In genomic region chr19:1168877-1169791, GRCh38 we compare ENCODE assay signal across 9 cellular contexts. TPM values are rescaled to one million over a fixed set of nuclear protein-coding genes. Genes with fewer than 3 reads are reported as not detected.
DNase-seq lines count a peak whose midpoint lies in the region; ATAC-seq lines count a peak whose summit lies in the region.
"Had no signal": no experiment of that assay in that cellular context is flagged by ENCODE, and none has a peak within 500 bp of the region (broad histone marks: within the 10 kb centered on the region; RNA-seq: fewer than 3 reads in every experiment).

No MANE protein-coding gene starts in this region.

- in situ Hi-C loops in SK-MEL-5 (cut with HindIII; ENCODE audit: low pct_unique_long_range_greater_than_20kb, low sequenced_read_pairs): no loop called here

- H3K27me3 ChIP-seq in rectal smooth muscle tissue (ENCODE audit: control insufficient read depth, insufficient read depth, low read length): no peaks in the 10 kb centered on the region

- H3K9ac ChIP-seq in rectal smooth muscle tissue (ENCODE audit: low read length): no peak overlapping the region

- peak overlapping the region; percentile 81 for H3K27ac ChIP-seq in rectal smooth muscle tissue (ENCODE audit: low read depth, low read length)

- peak overlapping the region; percentile 52 for H3K4me3 ChIP-seq in rectal smooth muscle tissue (ENCODE audit: low read length)

- H3K4me1 ChIP-seq in rectal smooth muscle tissue (ENCODE audit: control insufficient read depth, insufficient read depth, low read length): peaks cover 33% of the 10 kb centered on the region

- DNase-seq in Daoy (ENCODE audit: low read depth): peak; percentile 93
- DNase-seq in SK-MEL-5 (ENCODE audit: low read depth, low spot score): peak; percentile 85
- peak; percentile 35 for DNase-seq in fibroblast of the conjunctiva (ENCODE audit: low read depth)
- DNase-seq in stimulated activated naive CD4-positive, alpha-beta T cell (lab: John Stamatoyannopoulos, UW): no peak
- DNase-seq in activated CD4-positive, alpha-beta T cell treated with anti-CD3 and anti-CD28 coated beads for 1 hour: no peak
- no peak for DNase-seq in NCI-H526 (lab: John Stamatoyannopoulos, UW)
- DNase-seq: activated naive CD8-positive, alpha-beta T cell treated with anti-CD3 and anti-CD28 coated beads, Interleukin-2, amount 10 ng/mL, durations not matched to agents 7 days and 5 days had no signal

- ATAC-seq in HG02642 (IDR thresholded peaks at IDR 0.05; ENCODE audit: poor library complexity, unreplicated experiment): no peak

- peaks cover 4% of the 10 kb centered on the region for H3K36me3 ChIP-seq in rectal smooth muscle tissue (ENCODE audit: control insufficient read depth, insufficient read depth, low read length)

RNA-seq across cellular contexts. Expression of gene SBNO2, which starts 4.9 kb away (rescaled TPM):
- 28.1 and 37.7 TPM in 2 replicates for total RNA-seq in Daoy (2014; rRNA removed; shearing (Covaris generic))
- 18.8 and 21.1 TPM in 2 replicates for total RNA-seq in SK-MEL-5 (2014; rRNA removed; shearing (Covaris generic))
- polyA plus RNA-seq in SK-MEL-5 (2015; cell fraction: cytosol; rRNA removed): 57.0 and 67.3 TPM in 2 replicates
- polyA plus RNA-seq in SK-MEL-5 (2015; cell fraction: nucleus; rRNA removed): 97.6 and 133 TPM in 2 replicates

RNA-seq across cellular contexts. Expression of gene STK11, which starts 36.4 kb away (rescaled TPM):
- 72.7 and 83.5 TPM in 2 replicates for total RNA-seq in Daoy (2014; rRNA removed; shearing (Covaris generic))
- 44.2 and 47.8 TPM in 2 replicates for total RNA-seq in SK-MEL-5 (2014; rRNA removed; shearing (Covaris generic))
- polyA plus RNA-seq in SK-MEL-5 (2015; cell fraction: cytosol; rRNA removed): 48.7 and 50.4 TPM in 2 replicates
- 149 and 177 TPM in 2 replicates for polyA plus RNA-seq in SK-MEL-5 (2015; cell fraction: nucleus; rRNA removed)

Comparison
In these comparisons a context has a peak if more than half of its experiments do, and no peak if none do; other contexts are left out.
1. DNase-seq: peak in Daoy (single experiment), SK-MEL-5 (single experiment) and fibroblast of the conjunctiva (single experiment); none in stimulated activated naive CD4-positive, alpha-beta T cell (0 of 6), activated CD4-positive, alpha-beta T cell treated with anti-CD3 and anti-CD28 coated beads for 1 hour (single experiment) and NCI-H526 (0 of 2).